In genomic region chr2:8514748-8515389, GRCh38 we compare ENCODE assay signal across 8 cellular contexts.
DNase-seq lines count a peak whose midpoint lies in the region; ATAC-seq, FAIRE-seq and TF ChIP-seq lines count a peak whose summit lies in the region.

No MANE protein-coding gene starts in this region.

- H3K9me2 ChIP-seq in OCI-LY1 (ENCODE audit: low read depth, low read length), result no peaks in the 10 kb centered on the region

- H3K36me3 ChIP-seq in OCI-LY1 (ENCODE audit: insufficient read depth, low read length) (peaks cover 25% of the 10 kb centered on the region), muscle layer of duodenum (ENCODE audit: control insufficient read depth in 1 of 2, insufficient read depth in 2 of 2, low read length in 2 of 2) (no peaks in the 10 kb centered on the region)

- no peak for TF ChIP-seq CTCF in OCI-LY1 (IDR thresholded peaks at IDR 0.05; ENCODE audit: low read length)

- ATAC-seq in GM18870 (IDR thresholded peaks at IDR 0.05; ENCODE audit: unreplicated experiment) (peak; percentile 61), HG02610 (IDR thresholded peaks at IDR 0.05; ENCODE audit: unreplicated experiment) (peak; percentile 53)

- H3K79me2 ChIP-seq in OCI-LY1 (ENCODE audit: insufficient read depth, low read length), result no peaks in the 10 kb centered on the region

- H3K4me1 ChIP-seq in OCI-LY1 (ENCODE audit: insufficient read depth, low read length, severe bottlenecking) (peaks cover 40% of the 10 kb centered on the region), muscle layer of duodenum (ENCODE audit: control insufficient read depth in 1 of 2, insufficient read depth in 2 of 2, low read length in 2 of 2) (no peaks in the 10 kb centered on the region)

- H3K4me3 ChIP-seq in OCI-LY1 (ENCODE audit: low read depth, low read length, poor library complexity, severe bottlenecking) (peak overlapping the region; percentile 19), muscle layer of duodenum (ENCODE audit: low read depth in 1 of 2, low read length in 2 of 2) (no peak overlapping the region)

- no peak for FAIRE-seq in urothelium cell line (lab: Jason Lieb, UNC)

- H3K27ac ChIP-seq in OCI-LY1 (ENCODE audit: low read depth, low read length, poor library complexity, severe bottlenecking), result peak overlapping the region; percentile 93
- H3K27ac ChIP-seq in muscle layer of duodenum (ENCODE audit: low read length), result peak overlapping the region; percentile 1

- H3K4me2 ChIP-seq in OCI-LY1 (ENCODE audit: low read length), result peak overlapping the region; percentile 60

- H4K20me1 ChIP-seq in OCI-LY1 (ENCODE audit: insufficient read depth, low read length), result no peaks in the 10 kb centered on the region

- no peaks in the 10 kb centered on the region for H3F3A ChIP-seq in OCI-LY1 (ENCODE audit: insufficient read depth, low read length)

- DNase-seq in urothelium cell line (ENCODE audit: low spot score) (no peak), NK-92 (lab: John Stamatoyannopoulos, UW; ENCODE audit: unreplicated experiment) (no peak), superior temporal gyrus (ENCODE audit: extremely low spot score) (no peak), NCI-H2227 treated with DMSO at 0.1 percent for 48 hours (lab: John Stamatoyannopoulos, UW) (no peak)

- peaks cover 3% of the 10 kb centered on the region for H3K9me3 ChIP-seq in OCI-LY1 (ENCODE audit: low read length)
- H3K9me3 ChIP-seq in muscle layer of duodenum (ENCODE audit: control insufficient read depth in 1 of 2, low read length in 2 of 2), result peaks cover 0 to 5% of the 10 kb centered on the region in 2 donors

- H3K9ac ChIP-seq in OCI-LY1 (ENCODE audit: low read length), result peak overlapping the region; percentile 58

- H3K27me3 ChIP-seq in OCI-LY1 (ENCODE audit: insufficient read depth, low read length) (no peaks in the 10 kb centered on the region), muscle layer of duodenum (ENCODE audit: low read depth, low read length) (no peaks in the 10 kb centered on the region)

- H2AFZ ChIP-seq in OCI-LY1 (ENCODE audit: low read length), result no peak overlapping the region
